8 cellular contexts compared by ENCODE assay signal in genomic region chr3:179451335-179452165, GRCh38. TPM values are rescaled to one million over a fixed set of nuclear protein-coding genes. Genes with fewer than 3 reads are reported as not detected.
A peak's percentile ranks its signal among the peaks of the same experiment; 100 is the strongest.
DNase-seq lines count a peak whose midpoint lies in the region; ATAC-seq and TF ChIP-seq lines count a peak whose summit lies in the region.

Gene GNB4 (minus strand): TSS chr3:179451470. CDS start chr3:179426200, 25,270 bp downstream.

- no peaks in the 10 kb centered on the region for H3K9me3 ChIP-seq in skeletal muscle satellite cell (replicated peaks; ENCODE audit: low read length)

- DNase-seq in NCI-H2081 (lab: John Stamatoyannopoulos, UW) (peak; percentile 88 to 92), T1000 (lab: John Stamatoyannopoulos, UW) (peak; percentile 73), cardiac fibroblast (ENCODE audit: low read depth in 2 of 2) (peak; percentile 79 to 91), iPS-NIHi7 (ENCODE audit: extremely low spot score) (peak; percentile 83)

- H3K9ac ChIP-seq in skeletal muscle satellite cell (ENCODE audit: low read depth, low read length) = peak within 1 kb of the TSS; percentile 92

- peaks cover 44% of the 10 kb centered on the region for H3K4me1 ChIP-seq in ACC112 (ENCODE audit: control insufficient read depth, insufficient read depth, low read length, unreplicated experiment)
- peaks cover 19% of the 10 kb centered on the region for H3K4me1 ChIP-seq in skeletal muscle satellite cell (ENCODE audit: control insufficient read depth, insufficient read depth, low read length)

- no peak for TF ChIP-seq CTCF in cardiac fibroblast (IDR thresholded peaks at IDR 0.05; ENCODE audit: low read depth, low read length)

- H3K27me3 ChIP-seq in ACC112 (ENCODE audit: insufficient read depth, low read length) (no peaks in the 10 kb centered on the region), skeletal muscle satellite cell (ENCODE audit: control insufficient read depth, insufficient read depth, low read length) (no peaks in the 10 kb centered on the region)

- H3K27ac ChIP-seq in ACC112 (ENCODE audit: low read depth, low read length) = peak within 1 kb of the TSS; percentile 97

- H3K4me3 ChIP-seq in ACC112 (ENCODE audit: low read depth, low read length) (peak within 1 kb of the TSS; percentile 96), cardiac fibroblast (replicated peaks in 1 of 2; ENCODE audit: low read depth in 2 of 2, low read length in 2 of 2) (peak within 1 kb of the TSS; percentile 68 to 83), skeletal muscle satellite cell (ENCODE audit: low read length) (peak within 1 kb of the TSS; percentile 89)

- peaks cover 44% of the 10 kb centered on the region for H3K79me2 ChIP-seq in ACC112 (ENCODE audit: control insufficient read depth, insufficient read depth, low read length, unreplicated experiment)

- H3K36me3 ChIP-seq in ACC112 (ENCODE audit: insufficient read depth, low read length) (no peaks in the 10 kb centered on the region), skeletal muscle satellite cell (ENCODE audit: insufficient read depth, low read length) (peaks cover 3% of the 10 kb centered on the region)

- peak; percentile 62 for ATAC-seq in GM18519 (IDR thresholded peaks at IDR 0.05; ENCODE audit: low FRiP score, unreplicated experiment)
- ATAC-seq in HG02981 (IDR thresholded peaks at IDR 0.05; ENCODE audit: unreplicated experiment) = peak; percentile 78

- peak within 1 kb of the TSS; percentile 95 for H3K4me2 ChIP-seq in skeletal muscle satellite cell (ENCODE audit: low read length)

- H2AFZ ChIP-seq in ACC112 (ENCODE audit: low read length, unreplicated experiment) = peak within 1 kb of the TSS; percentile 88

RNA-seq across cellular contexts. Expression of gene GNB4, which starts in this region (rescaled TPM):
- 62.5 and 66.7 TPM in 2 replicates for total RNA-seq in skeletal muscle satellite cell (2012; rRNA removed)

Comparison
In these comparisons a context has a peak if more than half of its experiments do, and no peak if none do; other contexts are left out.
1. Peak in every context shown above with its lines: DNase-seq, ATAC-seq, H3K4me3 ChIP-seq and H3K27ac ChIP-seq.